ENCODE assay signal across 19 cellular contexts in the genomic region with DNA sequence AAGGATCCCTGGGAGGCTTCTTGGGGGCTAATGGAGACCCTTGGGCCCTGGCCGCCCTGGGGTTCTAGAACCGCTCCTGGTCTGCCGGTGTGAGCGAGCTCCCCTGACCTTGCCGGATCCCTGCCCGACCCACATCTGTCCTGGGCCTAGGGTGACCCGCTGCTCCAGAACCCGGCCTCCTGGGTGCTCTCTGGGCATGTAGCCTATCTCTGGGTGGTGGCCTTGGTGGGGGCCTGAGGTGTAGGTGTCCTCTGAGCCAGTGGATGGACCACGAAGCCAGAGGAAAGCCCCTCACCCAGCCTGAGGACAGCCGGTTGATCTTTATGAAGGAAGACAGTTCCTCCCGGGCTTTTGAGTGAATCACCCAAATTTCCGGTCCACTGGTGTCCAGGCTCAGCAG. TPM values are rescaled to one million over a fixed set of nuclear protein-coding genes. Genes with fewer than 3 reads are reported as not detected.
DNase-seq lines count a peak whose midpoint lies in the region; ATAC-seq and TF ChIP-seq lines count a peak whose summit lies in the region.
"Had no signal": no experiment of that assay in that cellular context is flagged by ENCODE, and none has a peak within 500 bp of the region (broad histone marks: within the 10 kb centered on the region; RNA-seq: fewer than 3 reads in every experiment).

No MANE protein-coding gene starts in this region.

- H3K27ac ChIP-seq in GM23338 (ENCODE audit: low read depth) (no peak overlapping the region), muscle layer of colon (ENCODE audit: low read depth, low read length) (peak overlapping the region; percentile 79), stomach (peak overlapping the region; percentile 39 to 58 (median 52)), breast epithelium (peak overlapping the region in 1 of 2 donors; percentile 19)
- no peak overlapping the region for H3K27ac ChIP-seq in CD8-positive, alpha-beta T cell (ENCODE audit: low read depth, low read length)
- H3K27ac ChIP-seq: prostate gland had no signal

- H3K79me2 ChIP-seq in GM23338 (replicated peaks; ENCODE audit: insufficient read depth) = peaks cover 26% of the 10 kb centered on the region

- H3K4me1 Mint-ChIP-seq in GM23338 (peaks cover 73% of the 10 kb centered on the region), brain (peaks cover 97% of the 10 kb centered on the region)
- H3K4me1 Mint-ChIP-seq in activated CD4-positive, alpha-beta memory T cell treated with anti-CD3 and anti-CD28 coated beads for 36 hours (ENCODE audit: low read depth) = peaks cover 3% of the 10 kb centered on the region
- peaks cover 11% of the 10 kb centered on the region for H3K4me1 Mint-ChIP-seq in CD8-positive, alpha-beta T cell (ENCODE audit: low read depth)

- H3K9me3 ChIP-seq in muscle layer of colon (ENCODE audit: low read length) (no peaks in the 10 kb centered on the region), stomach (no peaks in the 10 kb centered on the region), breast epithelium (no peaks in the 10 kb centered on the region)
- no peaks in the 10 kb centered on the region for H3K9me3 ChIP-seq in CD8-positive, alpha-beta T cell (ENCODE audit: low read length)
- H3K9me3 ChIP-seq: prostate gland had no signal

- H3K27ac Mint-ChIP-seq in GM23338 = no peak overlapping the region; the same call in 1 of the 2 replicates
- peak overlapping the region; percentile 76 to 97 (median 91) for H3K27ac Mint-ChIP-seq in brain
- no peak overlapping the region for H3K27ac Mint-ChIP-seq in activated CD4-positive, alpha-beta memory T cell treated with anti-CD3 and anti-CD28 coated beads for 36 hours
- H3K27ac Mint-ChIP-seq in CD8-positive, alpha-beta T cell = no peak overlapping the region

- TF ChIP-seq CTCF in GM23338 (conservative IDR thresholded peaks at IDR 0.05; ENCODE audit: low read depth in 2 of 2) = no peak
- TF ChIP-seq CTCF in brain (conservative IDR thresholded peaks at IDR 0.05) = no peak
- no peak for TF ChIP-seq CTCF in stomach (IDR thresholded peaks at IDR 0.05)
- no peak for TF ChIP-seq CTCF in breast epithelium (IDR thresholded peaks at IDR 0.05)
- TF ChIP-seq CTCF in CD8-positive, alpha-beta T cell (IDR thresholded peaks at IDR 0.05) = no peak

- WGBS in stomach, 5 donors = 70 to 83% (median 77%) methylated on average over 9 to 12 of the region's 12 CpGs

- H3K4me3 ChIP-seq in GM23338 (no peak overlapping the region), muscle layer of colon (ENCODE audit: low read depth in 1 of 2, low read length in 2 of 2) (no peak overlapping the region), stomach (no peak overlapping the region), breast epithelium (no peak overlapping the region)
- H3K4me3 ChIP-seq in CD8-positive, alpha-beta T cell (ENCODE audit: low read depth, low read length) = no peak overlapping the region
- H3K4me3 ChIP-seq: lung, prostate gland had no signal

- H3K4me1 ChIP-seq in GM23338 (ENCODE audit: insufficient read depth) (peaks cover 69% of the 10 kb centered on the region), muscle layer of colon (ENCODE audit: insufficient read depth, low read length) (peaks cover 69% of the 10 kb centered on the region), stomach (peaks cover 36 to 66% (median 55%) of the 10 kb centered on the region in 4 donors), breast epithelium (no peaks in the 10 kb centered on the region)
- H3K4me1 ChIP-seq in CD8-positive, alpha-beta T cell (ENCODE audit: insufficient read depth, low read length) = peaks cover 5% of the 10 kb centered on the region

- TF ChIP-seq EP300 in stomach (IDR thresholded peaks at IDR 0.05) = no peak

- peak overlapping the region; percentile 49 for H3K9ac ChIP-seq in muscle layer of colon (ENCODE audit: low read length)

- POLR2A ChIA-PET in activated CD4-positive, alpha-beta memory T cell treated with anti-CD3 and anti-CD28 coated beads for 36 hours (lab: Charles Lee) = no interaction called here
- POLR2A ChIA-PET in CD8-positive, alpha-beta T cell (lab: Charles Lee) = no interaction called here

- H3K27me3 Mint-ChIP-seq in GM23338 (ENCODE audit: insufficient read depth, low read depth, poor library complexity) (peaks cover 28% of the 10 kb centered on the region), brain (no peaks in the 10 kb centered on the region)
- H3K27me3 Mint-ChIP-seq in activated CD4-positive, alpha-beta memory T cell treated with anti-CD3 and anti-CD28 coated beads for 36 hours = no peaks in the 10 kb centered on the region
- H3K27me3 Mint-ChIP-seq in CD8-positive, alpha-beta T cell (ENCODE audit: low read depth) = no peaks in the 10 kb centered on the region

- no peak overlapping the region for H2AFZ ChIP-seq in GM23338

- DNase-seq in GM23338 (ENCODE audit: low spot score) = no peak
- DNase-seq in stomach = no peak
- no peak for DNase-seq in NCI-H1048 (lab: John Stamatoyannopoulos, UW)
- no peak for DNase-seq in activated CD4-positive, alpha-beta memory T cell treated with anti-CD3 and anti-CD28 coated beads for 36 hours
- DNase-seq in breast epithelium (ENCODE audit: low spot score in 2 of 2) = no peak
- no peak for DNase-seq in CD8-positive, alpha-beta T cell
- DNase-seq: activated CD4-positive, alpha-beta T cell treated with anti-CD3 and anti-CD28 coated beads, Interleukin-2, amount 50 U/mL, for 1 hour; AML-193; effector memory CD4-positive, alpha-beta T cell; GDM1; HCEC 1CT; naive B cell; NCI-H2171; SIG-M5; T-helper 1 cell had no signal

- H3K4me2 ChIP-seq in GM23338 = peak overlapping the region; percentile 69; the same call in 1 of the 2 replicates

- H3F3A ChIP-seq in GM23338 (replicated peaks; ENCODE audit: low read depth) = peaks cover 15% of the 10 kb centered on the region; the same call in 1 of the 2 replicates

- no peaks in the 10 kb centered on the region for H3K36me3 ChIP-seq in GM23338 (ENCODE audit: insufficient read depth)
- no peaks in the 10 kb centered on the region for H3K36me3 ChIP-seq in muscle layer of colon (ENCODE audit: insufficient read depth, low read length)
- H3K36me3 ChIP-seq in stomach = no peaks in the 10 kb centered on the region
- H3K36me3 ChIP-seq in breast epithelium = no peaks in the 10 kb centered on the region
- H3K36me3 ChIP-seq in CD8-positive, alpha-beta T cell (ENCODE audit: insufficient read depth, low read length) = no peaks in the 10 kb centered on the region
- H3K36me3 ChIP-seq: prostate gland had no signal

- CTCF ChIA-PET in activated CD4-positive, alpha-beta memory T cell treated with anti-CD3 and anti-CD28 coated beads for 36 hours (lab: Charles Lee) = no interaction called here
- CTCF ChIA-PET in CD8-positive, alpha-beta T cell (lab: Charles Lee) = interaction anchor here (1.1 to 1.7 kb wide), 4 partner anchors 9 to 182 kb away, joined by 3 to 5 read pairs (median 4); no protein-coding TSS in a partner anchor

- H4K20me1 ChIP-seq in GM23338 (replicated peaks; ENCODE audit: insufficient read depth) = no peaks in the 10 kb centered on the region; the same call in 1 of the 2 replicates

- TF ChIP-seq POLR2A in stomach (IDR thresholded peaks at IDR 0.05) (no peak), breast epithelium (IDR thresholded peaks at IDR 0.05) (no peak)

- H3K36me3 Mint-ChIP-seq in GM23338 (ENCODE audit: low read depth) (peaks cover 2% of the 10 kb centered on the region; the same call in 1 of the 3 replicates), brain (no peaks in the 10 kb centered on the region)
- H3K36me3 Mint-ChIP-seq in activated CD4-positive, alpha-beta memory T cell treated with anti-CD3 and anti-CD28 coated beads for 36 hours = no peaks in the 10 kb centered on the region
- peaks cover 2% of the 10 kb centered on the region for H3K36me3 Mint-ChIP-seq in CD8-positive, alpha-beta T cell

- H3K9me2 ChIP-seq in GM23338 (ENCODE audit: insufficient read depth) = no peaks in the 10 kb centered on the region

- H3K27me3 ChIP-seq in GM23338 (ENCODE audit: insufficient read depth) (no peaks in the 10 kb centered on the region), muscle layer of colon (ENCODE audit: control insufficient read depth in 1 of 2, insufficient read depth in 2 of 2, low read length in 2 of 2) (no peaks in the 10 kb centered on the region), stomach (no peaks in the 10 kb centered on the region), breast epithelium (no peaks in the 10 kb centered on the region)
- no peaks in the 10 kb centered on the region for H3K27me3 ChIP-seq in CD8-positive, alpha-beta T cell (ENCODE audit: insufficient read depth, low read length)

- intact Hi-C loops in stomach (cut with DNase I; ENCODE audit: low total_unique reads) = no loop called here
- intact Hi-C loops in activated CD4-positive, alpha-beta memory T cell treated with anti-CD3 and anti-CD28 coated beads for 36 hours (cut with micrococcal nuclease) = no loop called here
- intact Hi-C loops in breast epithelium (cut with DNase I; ENCODE audit: low total_unique reads) = no loop called here
- intact Hi-C loops in CD8-positive, alpha-beta T cell (cut with DNase I, micrococcal nuclease) = no loop called here

- H3K9me3 Mint-ChIP-seq in GM23338 (no peaks in the 10 kb centered on the region), brain (peaks cover 0 to 5% (median 0%) of the 10 kb centered on the region in 5 experiments)
- no peaks in the 10 kb centered on the region for H3K9me3 Mint-ChIP-seq in activated CD4-positive, alpha-beta memory T cell treated with anti-CD3 and anti-CD28 coated beads for 36 hours
- H3K9me3 Mint-ChIP-seq in CD8-positive, alpha-beta T cell = no peaks in the 10 kb centered on the region
- H3K9me3 Mint-ChIP-seq: naive B cell had no signal

- ATAC-seq in GM23338 = no peak
- ATAC-seq in CD8-positive, alpha-beta T cell = no peak

- H3K4me3 Mint-ChIP-seq in GM23338 (no peak overlapping the region; the same call in 2 of the 3 replicates), brain (peak overlapping the region in 2 of 5 experiments; percentile 49 to 66)
- no peak overlapping the region for H3K4me3 Mint-ChIP-seq in activated CD4-positive, alpha-beta memory T cell treated with anti-CD3 and anti-CD28 coated beads for 36 hours
- H3K4me3 Mint-ChIP-seq in CD8-positive, alpha-beta T cell = no peak overlapping the region

TF ChIP-seq in GM23338, 12 proteins besides CTCF, POLR2A, EP300 and RAD21 (continues in another document):
- TF ChIP-seq EZH2phosphoT487 (IDR thresholded peaks at IDR 0.05; ENCODE audit: unreplicated experiment) (no peak), STAT1 (IDR thresholded peaks at IDR 0.05; ENCODE audit: unreplicated experiment) (no peak), EZH2 (IDR thresholded peaks at IDR 0.05; ENCODE audit: low read depth, unreplicated experiment) (no peak), JUNB (IDR thresholded peaks at IDR 0.05; ENCODE audit: unreplicated experiment) (no peak), ZNF114 (CRISPR knock-in tag; IDR thresholded peaks at IDR 0.05) (no peak)

RNA-seq across cellular contexts. Expression of a gene that starts 10.7 kb away (rescaled TPM):
- 118 and 135 TPM in 2 replicates for total RNA-seq in GM23338 (2014; rRNA removed; shearing (Covaris generic))
- polyA plus RNA-seq in GM23338 (2016; fragmentation: Nextera tagmentation; extraction: Ambion mirVana) (32.4 and 34.0 TPM in 2 replicates), brain (ENCODE audit: insufficient read depth, low read depth, low replicate concordance) (127 TPM), stomach (10 to 100 TPM; 11.8 to 21.1 (median 12.9) TPM)
- total RNA-seq in stomach (100 to 1,000 TPM in 4 of 5 donors, 10 to 100 TPM in 1; 58.2 to 294 (median 141) TPM), breast epithelium (100 to 1,000 TPM in 1 of 3 donors, 10 to 100 TPM in 2; 52.3 to 105 (median 60.7) TPM)
- total RNA-seq in activated CD4-positive, alpha-beta memory T cell treated with anti-CD3 and anti-CD28 coated beads for 36 hours = 10 to 100 TPM; 15.3 to 16.0 TPM
- total RNA-seq in CD8-positive, alpha-beta T cell = 10 to 100 TPM; 67.8 to 72.1 TPM

Comparison
In these comparisons a context has a peak if more than half of its experiments do, and no peak if none do; other contexts are left out.
1. H3K27ac ChIP-seq: peak in muscle layer of colon (single experiment) and stomach (5 of 5); none in GM23338 (single experiment) and CD8-positive, alpha-beta T cell (single experiment).
2. H3K27ac Mint-ChIP-seq: peak in brain (5 of 5); none in GM23338 (single experiment), activated CD4-positive, alpha-beta memory T cell treated with anti-CD3 and anti-CD28 coated beads for 36 hours (single experiment) and CD8-positive, alpha-beta T cell (single experiment).